Comparison of ENCODE assay signal across 22 cellular contexts in the genomic region with DNA sequence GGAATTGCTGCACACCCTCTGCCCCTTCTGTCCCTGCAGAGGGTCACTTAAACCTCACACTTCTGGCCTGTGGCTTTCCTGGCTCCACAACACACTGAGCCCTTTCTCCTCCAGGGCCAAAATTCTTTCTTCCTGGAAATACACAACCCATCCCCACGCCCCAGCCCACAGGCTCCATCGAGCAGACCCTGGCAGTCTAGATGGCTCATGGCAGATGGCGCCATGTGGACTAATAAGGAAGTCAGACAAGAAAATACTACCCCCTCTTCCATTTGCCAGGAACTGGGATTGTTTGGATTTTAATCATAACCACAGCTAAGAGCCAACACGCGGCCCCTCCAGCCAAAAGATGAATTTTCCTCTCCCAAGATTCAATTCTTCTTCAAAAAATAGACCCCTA.
"Had no signal": no experiment of that assay in that cellular context is flagged by ENCODE, and none has a peak within 500 bp of the region (broad histone marks: within the 10 kb centered on the region; RNA-seq: fewer than 3 reads in every experiment).

No MANE protein-coding gene starts in this region.

- H3K9me3 ChIP-seq: lower lobe of right lung, testis, tibial artery had no signal

- H3K36me3 Mint-ChIP-seq: immature natural killer cell; naive B cell; natural killer cell treated with Interleukin-12 subunit alpha and Interleukin-12 subunit beta and Interleukin-15 and Interleukin-18, amount 100 ng/mL, for 72 hours; neural progenitor cell; stimulated activated memory B cell treated with anti-CD40 and anti-IgM and Interleukin-4, amounts not matched to agents 10 μg/mL and 1 μg/mL and 100 μg/mL, for 72 hours; type B pancreatic cell had no signal

- H3K4me3 Mint-ChIP-seq: effector memory CD8-positive, alpha-beta T cell; immature natural killer cell; naive B cell; natural killer cell treated with Interleukin-12 subunit alpha and Interleukin-12 subunit beta and Interleukin-15 and Interleukin-18, amount 100 ng/mL, for 72 hours; neural progenitor cell; stimulated activated memory B cell treated with anti-CD40 and anti-IgM and Interleukin-4, amounts not matched to agents 10 μg/mL and 1 μg/mL and 100 μg/mL, for 72 hours; type B pancreatic cell had no signal

- H3K9me3 Mint-ChIP-seq: natural killer cell treated with Interleukin-12 subunit alpha and Interleukin-12 subunit beta and Interleukin-15 and Interleukin-18, amount 100 ng/mL, for 72 hours; stimulated activated memory B cell treated with anti-CD40 and anti-IgM and Interleukin-4, amounts not matched to agents 10 μg/mL and 1 μg/mL and 100 μg/mL, for 72 hours; type B pancreatic cell had no signal

- H3K27me3 ChIP-seq: neural progenitor cell, testis, tibial artery had no signal

- H3K27me3 Mint-ChIP-seq: effector memory CD8-positive, alpha-beta T cell; stimulated activated memory B cell treated with anti-CD40 and anti-IgM and Interleukin-4, amounts not matched to agents 10 μg/mL and 1 μg/mL and 100 μg/mL, for 72 hours had no signal

- H3K4me3 ChIP-seq: lower lobe of right lung, neural progenitor cell, testis, tibial artery had no signal

- H3K4me1 Mint-ChIP-seq: immature natural killer cell; naive B cell; stimulated activated memory B cell treated with anti-CD40 and anti-IgM and Interleukin-4, amounts not matched to agents 10 μg/mL and 1 μg/mL and 100 μg/mL, for 72 hours had no signal

- ATAC-seq: effector memory CD8-positive, alpha-beta T cell; left ventricle myocardium superior; lower lobe of right lung; natural killer cell treated with Interleukin-12 subunit alpha and Interleukin-12 subunit beta and Interleukin-15 and Interleukin-18, amount 100 ng/mL, for 72 hours; sciatic nerve; stimulated activated memory B cell treated with anti-CD40 and anti-IgM and Interleukin-4, amounts not matched to agents 10 μg/mL and 1 μg/mL and 100 μg/mL, for 72 hours; stimulated activated naive CD8-positive, alpha-beta T cell treated with anti-CD3 and anti-CD28 coated beads, Interleukin-15, Interleukin-2, amounts not matched to agents 100 U/mL and 50 U/mL, for 24 hours had no signal

- DNase-seq: cortex of kidney; effector memory CD8-positive, alpha-beta T cell; erythroblast; hypothalamus; immature natural killer cell; islet precursor cell; left ventricle myocardium superior; lower lobe of right lung; naive B cell; stimulated activated CD4-positive, alpha-beta T cell treated with anti-CD3 and anti-CD28 coated beads, Interleukin-2, amount 100 ng/mL, for 24 hours; stimulated activated CD4-positive, alpha-beta T cell treated with anti-CD3 and anti-CD28 coated beads, Interleukin-4, amount 100 ng/mL, for 4 hours; stimulated activated naive CD8-positive, alpha-beta T cell treated with anti-CD3 and anti-CD28 coated beads, Interleukin-15, Interleukin-2, amounts not matched to agents 100 U/mL and 50 U/mL, for 24 hours; substantia nigra; testis; tibial artery had no signal

- H3K27ac ChIP-seq: lower lobe of right lung, neural progenitor cell, parathyroid adenoma, testis, tibial artery had no signal

- H3K4me1 ChIP-seq: lower lobe of right lung, neural progenitor cell, parathyroid adenoma, testis had no signal

- H3K36me3 ChIP-seq: lower lobe of right lung, neural progenitor cell had no signal

- H3K27ac Mint-ChIP-seq: effector memory CD8-positive, alpha-beta T cell; immature natural killer cell; naive B cell; natural killer cell treated with Interleukin-12 subunit alpha and Interleukin-12 subunit beta and Interleukin-15 and Interleukin-18, amount 100 ng/mL, for 72 hours; neural progenitor cell; progenitor cell of endocrine pancreas; stimulated activated memory B cell treated with anti-CD40 and anti-IgM and Interleukin-4, amounts not matched to agents 10 μg/mL and 1 μg/mL and 100 μg/mL, for 72 hours; type B pancreatic cell had no signal
